In genomic region chr3:108389361-108389760, GRCh38 we compare ENCODE assay signal across 22 cellular contexts.
DNase-seq lines count a peak whose midpoint lies in the region; ATAC-seq, FAIRE-seq and TF ChIP-seq lines count a peak whose summit lies in the region.
"Had no signal": no experiment of that assay in that cellular context is flagged by ENCODE, and none has a peak within 500 bp of the region (broad histone marks: within the 10 kb centered on the region; RNA-seq: fewer than 3 reads in every experiment).

No MANE protein-coding gene starts in this region.

- no peak for TF ChIP-seq RAD21 in GM12878 (IDR thresholded peaks at IDR 0.05; ENCODE audit: insufficient read depth, low read depth, low read length)

- POLR2A ChIA-PET in GM12878 (lab: Charles Lee) = interaction anchor here (0.5 kb wide), 1 partner anchor 204 kb away, joined by 5 read pairs; no protein-coding TSS in a partner anchor

- no peaks in the 10 kb centered on the region for H3K36me3 Mint-ChIP-seq in endothelial cell (ENCODE audit: low read depth, unreplicated experiment)

- H3K4me1 ChIP-seq in GM12878 (ENCODE audit: control insufficient read depth, insufficient read depth, low read length) = peaks cover 33% of the 10 kb centered on the region
- H3K4me1 ChIP-seq: foreskin keratinocyte, right atrium auricular region had no signal

- CTCF ChIA-PET in GM12878 (lab: Yijun Ruan, JAX) = interaction anchor here (0.8 to 1.6 kb wide), 5 partner anchors 16 to 236 kb away, joined by 3 to 10 read pairs (median 4); no protein-coding TSS in a partner anchor

- TF ChIP-seq EP300 in GM12878 (IDR thresholded peaks at IDR 0.05; ENCODE audit: borderline replicate concordance in 1 of 2, control insufficient read depth in 1 of 2, low read depth in 2 of 2, low read length in 2 of 2) = no peak

- BruUV-seq in GM12878 (replicated peaks; lab: Mats Ljungman, UMichigan) = no TSS peak

- H3K9ac ChIP-seq in GM12878 (ENCODE audit: control insufficient read depth, insufficient read depth, low read length) = no peak overlapping the region

- H4K20me1 ChIP-seq in GM12878 (ENCODE audit: control insufficient read depth, insufficient read depth) = no peaks in the 10 kb centered on the region

- H3K4me1 Mint-ChIP-seq in endothelial cell (ENCODE audit: unreplicated experiment) = no peaks in the 10 kb centered on the region

- H3K27ac ChIP-seq in GM12878 (ENCODE audit: control insufficient read depth, insufficient read depth) = no peak overlapping the region; the same call in 1 of the 2 replicates
- H3K27ac ChIP-seq: epithelial cell of prostate, foreskin keratinocyte, right atrium auricular region had no signal

- peak overlapping the region; percentile 87 for H3K4me2 ChIP-seq in GM12878 (ENCODE audit: control insufficient read depth, insufficient read depth)

- SMC1A ChIA-PET in GM12878 (lab: Charles Lee; ENCODE audit: uncharacterized antibody, unreplicated experiment) = interaction anchor here (1.0 to 7.0 kb wide), 7 partner anchors 9 to 531 kb away, joined by 3 to 59 read pairs (median 6); no protein-coding TSS in a partner anchor

- FAIRE-seq in GM12878 (lab: Jason Lieb, UNC) = no peak
- FAIRE-seq: HepG2, kidney, RCC 7860 had no signal

- no peaks in the 10 kb centered on the region for H3K9me3 Mint-ChIP-seq in endothelial cell (ENCODE audit: unreplicated experiment)
- H3K9me3 Mint-ChIP-seq: activated B cell treated with CpG ODN at 0.5 μM for 24 hours; CD8-positive, alpha-beta memory T cell had no signal

- in situ Hi-C loops in GM12878 (cut with MboI) = no loop called here

- 0 out of 2 replicates have a peak overlapping the region, but pooled peaks have one; percentile 42 for H3K4me3 ChIP-seq in GM12878
- H3K4me3 ChIP-seq: dorsolateral prefrontal cortex, right atrium auricular region had no signal

- no peak overlapping the region for H3K4me3 Mint-ChIP-seq in endothelial cell (ENCODE audit: unreplicated experiment)
- H3K4me3 Mint-ChIP-seq: activated B cell treated with CpG ODN at 0.5 μM for 24 hours; activated CD8-positive, alpha-beta T cell treated with anti-CD3 and anti-CD28 coated beads, Interleukin-2, amount 10 ng/mL, durations not matched to agents 7 days and 5 days; naive thymus-derived CD4-positive, alpha-beta T cell had no signal

- WGBS in GM12878 (ENCODE audit: insufficient coverage, insufficient replicate concordance, low lambda C conversion rate, missing lambda C conversion rate) = 67% methylated on average over 1 of the region's 1 CpG

- H3K27me3 Mint-ChIP-seq in endothelial cell (ENCODE audit: unreplicated experiment) = peaks cover 2% of the 10 kb centered on the region
- H3K27me3 Mint-ChIP-seq: activated B cell treated with CpG ODN at 0.5 μM for 24 hours had no signal

- no peaks in the 10 kb centered on the region for H3K36me3 ChIP-seq in GM12878 (ENCODE audit: control insufficient read depth in 2 of 2, insufficient read depth in 2 of 2, low read length in 1 of 2)
- H3K36me3 ChIP-seq: right atrium auricular region had no signal

- intact Hi-C loops in GM12878 (cut with micrococcal nuclease; ENCODE audit: unreplicated experiment) = loop anchor here (2.0 to 5.0 kb wide), 3 partner anchors 97 to 302 kb away; partner anchors contain the start of gene IFT57

- H3K27ac Mint-ChIP-seq in endothelial cell (ENCODE audit: unreplicated experiment) = no peak overlapping the region
- H3K27ac Mint-ChIP-seq: activated CD8-positive, alpha-beta T cell treated with anti-CD3 and anti-CD28 coated beads, Interleukin-2, amount 10 ng/mL, durations not matched to agents 7 days and 5 days; CD8-positive, alpha-beta memory T cell; naive thymus-derived CD4-positive, alpha-beta T cell had no signal

- H3K9me3 ChIP-seq in GM12878 (replicated peaks; ENCODE audit: control insufficient read depth, insufficient read depth, low read length) = no peaks in the 10 kb centered on the region
- H3K9me3 ChIP-seq: right atrium auricular region had no signal

- peak overlapping the region; percentile 35; the same call in 1 of the 2 replicates for H2AFZ ChIP-seq in GM12878 (ENCODE audit: control insufficient read depth, low read depth, low read length)

- RAD21 ChIA-PET in GM12878 (lab: Charles Lee; ENCODE audit: unreplicated experiment) = interaction anchor here (1.4 to 2.9 kb wide), 4 partner anchors 13 to 265 kb away, joined by 3 to 17 read pairs (median 8); no protein-coding TSS in a partner anchor

- no peaks in the 10 kb centered on the region for H3K27me3 ChIP-seq in GM12878 (replicated peaks in 1 of 2; ENCODE audit: control insufficient read depth in 2 of 2, insufficient read depth in 2 of 2, low read length in 1 of 2)
- H3K27me3 ChIP-seq: dorsolateral prefrontal cortex, foreskin keratinocyte, right atrium auricular region had no signal

- DNase-seq in COR-L47 (lab: John Stamatoyannopoulos, UW) (peak; percentile 34), NCI-H2107 treated with DMSO at 0.1 percent for 48 hours (lab: John Stamatoyannopoulos, UW; ENCODE audit: unreplicated experiment) (peak; percentile 93), GM12878 (ENCODE audit: low read depth, low spot score) (no peak), endothelial cell (ENCODE audit: low spot score) (no peak), NCI-H524 (lab: John Stamatoyannopoulos, UW) (no peak)
- DNase-seq: activated B cell treated with CpG ODN at 0.5 μM for 24 hours; activated CD8-positive, alpha-beta T cell treated with anti-CD3 and anti-CD28 coated beads, Interleukin-2, amount 10 ng/mL, durations not matched to agents 7 days and 5 days; activated naive CD4-positive, alpha-beta T cell treated with Interleukin-2 at 50 U/mL for 16 hours; activated T-cell treated with anti-CD3 and anti-CD28 coated beads, Interleukin-2, amount 50 U/mL, for 1 hour; CD8-positive, alpha-beta memory T cell; dorsolateral prefrontal cortex; foreskin keratinocyte; kidney; naive thymus-derived CD4-positive, alpha-beta T cell; NK-92 treated with Interleukin-12 subunit alpha and Interleukin-12 subunit beta, amount 100 ng/mL, for 24 hours had no signal

- ATAC-seq in GM18867 (IDR thresholded peaks at IDR 0.05; ENCODE audit: unreplicated experiment) (peak; percentile 19), GM12878 (peak; percentile 15), GM21447 (IDR thresholded peaks at IDR 0.05; ENCODE audit: unreplicated experiment) (no peak), HG03025 (IDR thresholded peaks at IDR 0.05; ENCODE audit: low FRiP score, unreplicated experiment) (no peak)
- ATAC-seq: activated CD8-positive, alpha-beta T cell treated with anti-CD3 and anti-CD28 coated beads, Interleukin-2, amount 10 ng/mL, durations not matched to agents 7 days and 5 days; foreskin keratinocyte; HepG2; naive thymus-derived CD4-positive, alpha-beta T cell had no signal

- TF ChIP-seq CTCF in GM12878 (IDR thresholded peaks at IDR 0.05 in 2 of 3, conservative IDR thresholded peaks at IDR 0.05 in 1 of 3; ENCODE audit: control insufficient read depth in 2 of 3, extremely low read depth in 1 of 3, insufficient read depth in 1 of 3, low read depth in 3 of 3, low read length in 3 of 3) (no peak), endothelial cell (IDR thresholded peaks at IDR 0.05; ENCODE audit: unreplicated experiment) (no peak)

- H3K79me2 ChIP-seq in GM12878 (ENCODE audit: control insufficient read depth, insufficient read depth, low read length) = no peaks in the 10 kb centered on the region

- TF ChIP-seq POLR2A in GM12878 (IDR thresholded peaks at IDR 0.05; ENCODE audit: low read depth, low read length) = no peak

TF ChIP-seq in GM12878, 131 proteins besides CTCF, POLR2A, EP300 and RAD21:
- TF ChIP-seq SREBF2 (IDR thresholded peaks at IDR 0.05; ENCODE audit: low read length) (no peak), JUND (IDR thresholded peaks at IDR 0.05; ENCODE audit: low read depth, low read length) (no peak), MYC (IDR thresholded peaks at IDR 0.05; ENCODE audit: insufficient read depth, insufficient read length, insufficient replicate concordance, low read length, severe bottlenecking) (no peak), BCL11A (IDR thresholded peaks at IDR 0.05; ENCODE audit: low read depth, low read length) (no peak), RUNX3 (IDR thresholded peaks at IDR 0.05; ENCODE audit: low read length) (no peak), KDM1A (IDR thresholded peaks at IDR 0.05; ENCODE audit: borderline replicate concordance) (no peak), ESRRA (IDR thresholded peaks at IDR 0.05; ENCODE audit: low read length) (no peak), IRF3 (IDR thresholded peaks at IDR 0.05) (no peak), ZNF274 (IDR thresholded peaks at IDR 0.05; ENCODE audit: insufficient read depth, insufficient read length) (no peak), TAF1 (IDR thresholded peaks at IDR 0.05; ENCODE audit: borderline replicate concordance, low read depth, low read length) (no peak), SREBF1 (IDR thresholded peaks at IDR 0.05; ENCODE audit: low read length) (no peak)
- TF ChIP-seq, protein P1, sequence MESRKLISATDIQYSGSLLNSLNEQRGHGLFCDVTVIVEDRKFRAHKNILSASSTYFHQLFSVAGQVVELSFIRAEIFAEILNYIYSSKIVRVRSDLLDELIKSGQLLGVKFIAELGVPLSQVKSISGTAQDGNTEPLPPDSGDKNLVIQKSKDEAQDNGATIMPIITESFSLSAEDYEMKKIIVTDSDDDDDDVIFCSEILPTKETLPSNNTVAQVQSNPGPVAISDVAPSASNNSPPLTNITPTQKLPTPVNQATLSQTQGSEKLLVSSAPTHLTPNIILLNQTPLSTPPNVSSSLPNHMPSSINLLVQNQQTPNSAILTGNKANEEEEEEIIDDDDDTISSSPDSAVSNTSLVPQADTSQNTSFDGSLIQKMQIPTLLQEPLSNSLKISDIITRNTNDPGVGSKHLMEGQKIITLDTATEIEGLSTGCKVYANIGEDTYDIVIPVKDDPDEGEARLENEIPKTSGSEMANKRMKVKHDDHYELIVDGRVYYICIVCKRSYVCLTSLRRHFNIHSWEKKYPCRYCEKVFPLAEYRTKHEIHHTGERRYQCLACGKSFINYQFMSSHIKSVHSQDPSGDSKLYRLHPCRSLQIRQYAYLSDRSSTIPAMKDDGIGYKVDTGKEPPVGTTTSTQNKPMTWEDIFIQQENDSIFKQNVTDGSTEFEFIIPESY (IDR thresholded peaks at IDR 0.05) = no peak
TF ChIP-seq in GM12878: peak in this region for 0.

Comparison
In these comparisons a context has a peak if more than half of its experiments do, and no peak if none do; other contexts are left out.
1. DNase-seq: peak in COR-L47 (single experiment) and NCI-H2107 treated with DMSO at 0.1 percent for 48 hours (single experiment); none in GM12878 (single experiment), endothelial cell (single experiment) and NCI-H524 (0 of 2).
2. ATAC-seq: peak in GM18867 (single experiment) and GM12878 (single experiment); none in GM21447 (single experiment) and HG03025 (single experiment).